In the genomic region with DNA sequence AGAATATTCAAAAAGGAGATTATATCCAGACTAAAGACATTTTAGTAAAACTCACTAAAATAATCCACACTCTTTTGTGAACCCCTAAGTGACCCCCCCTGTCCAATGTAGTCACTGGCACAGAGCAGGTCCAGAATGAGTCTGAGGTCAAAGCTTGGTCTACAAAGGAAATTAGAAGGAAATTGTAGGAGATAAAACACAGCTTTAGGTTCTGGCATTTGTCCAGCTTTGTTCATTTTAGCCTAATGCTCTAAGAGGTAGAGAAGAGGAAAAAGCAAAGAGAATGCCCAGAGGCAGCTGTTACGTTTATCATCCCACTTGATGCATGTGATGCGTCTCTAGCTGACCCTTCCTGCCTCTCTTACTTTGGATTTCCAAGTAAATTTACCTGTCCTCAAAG, we compare ENCODE assay signal across 1 cellular context.
TF ChIP-seq lines count a peak whose summit lies in the region.

No MANE protein-coding gene starts in this region.

TF ChIP-seq in WTC11, 78 proteins besides CTCF, POLR2A, EP300 and RAD21 (continued from another document):
- TF ChIP-seq, protein P1, sequence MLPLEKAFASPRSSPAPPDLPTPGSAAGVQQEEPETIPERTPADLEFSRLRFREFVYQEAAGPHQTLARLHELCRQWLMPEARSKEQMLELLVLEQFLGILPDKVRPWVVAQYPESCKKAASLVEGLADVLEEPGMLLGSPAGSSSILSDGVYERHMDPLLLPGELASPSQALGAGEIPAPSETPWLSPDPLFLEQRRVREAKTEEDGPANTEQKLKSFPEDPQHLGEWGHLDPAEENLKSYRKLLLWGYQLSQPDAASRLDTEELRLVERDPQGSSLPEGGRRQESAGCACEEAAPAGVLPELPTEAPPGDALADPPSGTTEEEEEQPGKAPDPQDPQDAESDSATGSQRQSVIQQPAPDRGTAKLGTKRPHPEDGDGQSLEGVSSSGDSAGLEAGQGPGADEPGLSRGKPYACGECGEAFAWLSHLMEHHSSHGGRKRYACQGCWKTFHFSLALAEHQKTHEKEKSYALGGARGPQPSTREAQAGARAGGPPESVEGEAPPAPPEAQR (CRISPR knock-in tag; IDR thresholded peaks at IDR 0.05) = no peak
- TF ChIP-seq, protein P2, sequence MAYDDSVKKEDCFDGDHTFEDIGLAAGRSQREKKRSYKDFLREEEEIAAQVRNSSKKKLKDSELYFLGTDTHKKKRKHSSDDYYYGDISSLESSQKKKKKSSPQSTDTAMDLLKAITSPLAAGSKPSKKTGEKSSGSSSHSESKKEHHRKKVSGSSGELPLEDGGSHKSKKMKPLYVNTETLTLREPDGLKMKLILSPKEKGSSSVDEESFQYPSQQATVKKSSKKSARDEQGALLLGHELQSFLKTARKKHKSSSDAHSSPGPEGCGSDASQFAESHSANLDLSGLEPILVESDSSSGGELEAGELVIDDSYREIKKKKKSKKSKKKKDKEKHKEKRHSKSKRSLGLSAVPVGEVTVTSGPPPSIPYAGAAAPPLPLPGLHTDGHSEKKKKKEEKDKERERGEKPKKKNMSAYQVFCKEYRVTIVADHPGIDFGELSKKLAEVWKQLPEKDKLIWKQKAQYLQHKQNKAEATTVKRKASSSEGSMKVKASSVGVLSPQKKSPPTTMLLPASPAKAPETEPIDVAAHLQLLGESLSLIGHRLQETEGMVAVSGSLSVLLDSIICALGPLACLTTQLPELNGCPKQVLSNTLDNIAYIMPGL (CRISPR knock-in tag; IDR thresholded peaks at IDR 0.05) = no peak
- TF ChIP-seq NR3C1 (CRISPR knock-in tag; conservative IDR thresholded peaks at IDR 0.05; ENCODE audit: low read depth) = no peak
- TF ChIP-seq GTF2I (CRISPR knock-in tag; conservative IDR thresholded peaks at IDR 0.05) = no peak
- TF ChIP-seq, protein P3, sequence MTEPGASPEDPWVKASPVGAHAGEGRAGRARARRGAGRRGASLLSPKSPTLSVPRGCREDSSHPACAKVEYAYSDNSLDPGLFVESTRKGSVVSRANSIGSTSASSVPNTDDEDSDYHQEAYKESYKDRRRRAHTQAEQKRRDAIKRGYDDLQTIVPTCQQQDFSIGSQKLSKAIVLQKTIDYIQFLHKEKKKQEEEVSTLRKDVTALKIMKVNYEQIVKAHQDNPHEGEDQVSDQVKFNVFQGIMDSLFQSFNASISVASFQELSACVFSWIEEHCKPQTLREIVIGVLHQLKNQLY (CRISPR knock-in tag; IDR thresholded peaks at IDR 0.05) = no peak
- no peak for TF ChIP-seq MYBL2 (CRISPR knock-in tag; IDR thresholded peaks at IDR 0.05)
- TF ChIP-seq, protein P4, sequence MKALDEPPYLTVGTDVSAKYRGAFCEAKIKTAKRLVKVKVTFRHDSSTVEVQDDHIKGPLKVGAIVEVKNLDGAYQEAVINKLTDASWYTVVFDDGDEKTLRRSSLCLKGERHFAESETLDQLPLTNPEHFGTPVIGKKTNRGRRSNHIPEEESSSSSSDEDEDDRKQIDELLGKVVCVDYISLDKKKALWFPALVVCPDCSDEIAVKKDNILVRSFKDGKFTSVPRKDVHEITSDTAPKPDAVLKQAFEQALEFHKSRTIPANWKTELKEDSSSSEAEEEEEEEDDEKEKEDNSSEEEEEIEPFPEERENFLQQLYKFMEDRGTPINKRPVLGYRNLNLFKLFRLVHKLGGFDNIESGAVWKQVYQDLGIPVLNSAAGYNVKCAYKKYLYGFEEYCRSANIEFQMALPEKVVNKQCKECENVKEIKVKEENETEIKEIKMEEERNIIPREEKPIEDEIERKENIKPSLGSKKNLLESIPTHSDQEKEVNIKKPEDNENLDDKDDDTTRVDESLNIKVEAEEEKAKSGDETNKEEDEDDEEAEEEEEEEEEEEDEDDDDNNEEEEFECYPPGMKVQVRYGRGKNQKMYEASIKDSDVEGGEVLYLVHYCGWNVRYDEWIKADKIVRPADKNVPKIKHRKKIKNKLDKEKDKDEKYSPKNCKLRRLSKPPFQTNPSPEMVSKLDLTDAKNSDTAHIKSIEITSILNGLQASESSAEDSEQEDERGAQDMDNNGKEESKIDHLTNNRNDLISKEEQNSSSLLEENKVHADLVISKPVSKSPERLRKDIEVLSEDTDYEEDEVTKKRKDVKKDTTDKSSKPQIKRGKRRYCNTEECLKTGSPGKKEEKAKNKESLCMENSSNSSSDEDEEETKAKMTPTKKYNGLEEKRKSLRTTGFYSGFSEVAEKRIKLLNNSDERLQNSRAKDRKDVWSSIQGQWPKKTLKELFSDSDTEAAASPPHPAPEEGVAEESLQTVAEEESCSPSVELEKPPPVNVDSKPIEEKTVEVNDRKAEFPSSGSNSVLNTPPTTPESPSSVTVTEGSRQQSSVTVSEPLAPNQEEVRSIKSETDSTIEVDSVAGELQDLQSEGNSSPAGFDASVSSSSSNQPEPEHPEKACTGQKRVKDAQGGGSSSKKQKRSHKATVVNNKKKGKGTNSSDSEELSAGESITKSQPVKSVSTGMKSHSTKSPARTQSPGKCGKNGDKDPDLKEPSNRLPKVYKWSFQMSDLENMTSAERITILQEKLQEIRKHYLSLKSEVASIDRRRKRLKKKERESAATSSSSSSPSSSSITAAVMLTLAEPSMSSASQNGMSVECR (CRISPR knock-in tag; IDR thresholded peaks at IDR 0.05; ENCODE audit: borderline replicate concordance) = no peak
- no peak for TF ChIP-seq ZNF219 (CRISPR knock-in tag; IDR thresholded peaks at IDR 0.05; ENCODE audit: borderline replicate concordance)
- no peak for TF ChIP-seq FOXJ3 (CRISPR knock-in tag; IDR thresholded peaks at IDR 0.05; ENCODE audit: borderline replicate concordance)
- TF ChIP-seq NR2C2 (CRISPR knock-in tag; IDR thresholded peaks at IDR 0.05) = no peak
- no peak for TF ChIP-seq PRRX2 (CRISPR knock-in tag; IDR thresholded peaks at IDR 0.05)
- TF ChIP-seq, protein P5, sequence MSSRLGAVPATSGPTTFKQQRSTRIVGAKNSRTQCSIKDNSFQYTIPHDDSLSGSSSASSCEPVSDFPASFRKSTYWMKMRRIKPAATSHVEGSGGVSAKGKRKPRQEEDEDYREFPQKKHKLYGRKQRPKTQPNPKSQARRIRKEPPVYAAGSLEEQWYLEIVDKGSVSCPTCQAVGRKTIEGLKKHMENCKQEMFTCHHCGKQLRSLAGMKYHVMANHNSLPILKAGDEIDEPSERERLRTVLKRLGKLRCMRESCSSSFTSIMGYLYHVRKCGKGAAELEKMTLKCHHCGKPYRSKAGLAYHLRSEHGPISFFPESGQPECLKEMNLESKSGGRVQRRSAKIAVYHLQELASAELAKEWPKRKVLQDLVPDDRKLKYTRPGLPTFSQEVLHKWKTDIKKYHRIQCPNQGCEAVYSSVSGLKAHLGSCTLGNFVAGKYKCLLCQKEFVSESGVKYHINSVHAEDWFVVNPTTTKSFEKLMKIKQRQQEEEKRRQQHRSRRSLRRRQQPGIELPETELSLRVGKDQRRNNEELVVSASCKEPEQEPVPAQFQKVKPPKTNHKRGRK (CRISPR knock-in tag; IDR thresholded peaks at IDR 0.05; ENCODE audit: borderline replicate concordance) = no peak
